ENCODE assay signal across 7 cellular contexts in genomic region chr5:14326035-14326909, GRCh38.
DNase-seq lines count a peak whose midpoint lies in the region; ATAC-seq, FAIRE-seq and TF ChIP-seq lines count a peak whose summit lies in the region.

No MANE protein-coding gene starts in this region.

- DNase-seq in H7, result peak; percentile 49
- peak; percentile 64 for DNase-seq in NCI-H69 (lab: John Stamatoyannopoulos, UW)
- DNase-seq in endothelial cell of umbilical vein (ENCODE audit: low read depth, low spot score), result peak; percentile 21
- peak in 1 of 6 donors; percentile 21 for DNase-seq in pancreas
- DNase-seq in NOMO-1 treated with dmso at 0.1 percent for 144 hours (lab: John Stamatoyannopoulos, UW; ENCODE audit: unreplicated experiment), result no peak
- DNase-seq in GM19238 (ENCODE audit: insufficient read length, low spot score), result no peak

- 55 to 56% methylated on average over 10 of the region's 10 CpGs for WGBS in pancreas, 2 donors

- no peak for TF ChIP-seq POLR2A in endothelial cell of umbilical vein (IDR thresholded peaks at IDR 0.05; ENCODE audit: low read depth, low read length)

- dilution Hi-C loops in endothelial cell of umbilical vein (cut with MboI; ENCODE audit: extremely low pct_ligation_motif_present, low sequenced_read_pairs), result no loop called here

- H4K20me1 ChIP-seq in endothelial cell of umbilical vein (replicated peaks; ENCODE audit: control insufficient read depth, extremely low read depth, insufficient read depth, low read length), result peaks cover 4% of the 10 kb centered on the region

- H3K4me1 ChIP-seq in endothelial cell of umbilical vein (ENCODE audit: control insufficient read depth, extremely low read depth, insufficient read depth, low read length) (no peaks in the 10 kb centered on the region), pancreas (no peaks in the 10 kb centered on the region)

- CTCF ChIA-PET in endothelial cell of umbilical vein (lab: Charles Lee), result interaction anchor here (0.6 to 0.9 kb wide), 2 partner anchors 25 to 174 kb away, joined by 3 read pairs; no protein-coding TSS in a partner anchor

- FAIRE-seq in endothelial cell of umbilical vein (lab: Jason Lieb, UNC), result peak; percentile 37
- FAIRE-seq in pancreas (lab: Jason Lieb, UNC), result no peak

- H3K36me3 ChIP-seq in H7 (replicated peaks; ENCODE audit: control insufficient read depth, insufficient read depth, low read length) (peaks cover 3% of the 10 kb centered on the region), endothelial cell of umbilical vein (ENCODE audit: control insufficient read depth in 2 of 2, extremely low read depth in 1 of 2, insufficient read depth in 2 of 2, low read length in 2 of 2) (peaks cover 6 to 19% of the 10 kb centered on the region in 2 experiments), pancreas (no peaks in the 10 kb centered on the region)

- intact Hi-C loops in endothelial cell of umbilical vein (cut with micrococcal nuclease) (loop anchor here (5.0 kb wide), 1 partner anchor 314 kb away; no protein-coding TSS in a partner anchor), pancreas (cut with DNase I) (no loop called here)

- H3K9ac ChIP-seq in endothelial cell of umbilical vein (replicated peaks; ENCODE audit: extremely low read depth, insufficient read depth, low read length), result no peak overlapping the region

- H3K9me1 ChIP-seq in endothelial cell of umbilical vein (replicated peaks; ENCODE audit: control insufficient read depth, extremely low read depth, insufficient read depth, low read length), result no peaks in the 10 kb centered on the region

- H2AFZ ChIP-seq in endothelial cell of umbilical vein (ENCODE audit: low read depth, low read length), result no peak overlapping the region

- TF ChIP-seq CTCF in endothelial cell of umbilical vein (IDR thresholded peaks at IDR 0.05; ENCODE audit: extremely low read depth in 1 of 2, insufficient read depth in 1 of 2, low read depth in 1 of 2, low read length in 2 of 2) (peak in 1 of 2 donors; percentile 36), pancreas (IDR thresholded peaks at IDR 0.05) (peak in 2 of 4 donors; percentile 14 to 16)

- H3K79me2 ChIP-seq in endothelial cell of umbilical vein (ENCODE audit: control insufficient read depth, insufficient read depth, low read length), result peaks cover 66% of the 10 kb centered on the region

- H3K4me3 ChIP-seq in H7 (ENCODE audit: insufficient read depth, low read depth, low read length) (no peak overlapping the region), endothelial cell of umbilical vein (replicated peaks in 1 of 3; ENCODE audit: insufficient read depth in 1 of 3, low read depth in 1 of 3, low read length in 3 of 3) (no peak overlapping the region), pancreas (no peak overlapping the region)

- peak; percentile 69 to 88 (median 80) for ATAC-seq in pancreas
- no peak for ATAC-seq in GM18861 (IDR thresholded peaks at IDR 0.05; ENCODE audit: unreplicated experiment)

- BruUV-seq in endothelial cell of umbilical vein (replicated peaks; lab: Mats Ljungman, UMichigan), result no TSS peak

- H3K27me3 ChIP-seq in H7 (ENCODE audit: control insufficient read depth, insufficient read depth, low read length), result no peaks in the 10 kb centered on the region
- H3K27me3 ChIP-seq in endothelial cell of umbilical vein (ENCODE audit: control insufficient read depth in 2 of 2, insufficient read depth in 2 of 2, low read length in 2 of 2), result no peaks in the 10 kb centered on the region
- no peaks in the 10 kb centered on the region for H3K27me3 ChIP-seq in pancreas

- POLR2A ChIA-PET in endothelial cell of umbilical vein (lab: Charles Lee), result no interaction called here

- H3K27ac ChIP-seq in endothelial cell of umbilical vein (ENCODE audit: insufficient read depth, low read depth, low read length) (no peak overlapping the region), pancreas (no peak overlapping the region)

- H3K9me3 ChIP-seq in endothelial cell of umbilical vein (replicated peaks; ENCODE audit: control insufficient read depth, insufficient read depth, low read length), result no peaks in the 10 kb centered on the region
- H3K9me3 ChIP-seq in pancreas, result no peaks in the 10 kb centered on the region

- H3K4me2 ChIP-seq in endothelial cell of umbilical vein (ENCODE audit: insufficient read depth, low read length), result no peak overlapping the region

TF ChIP-seq in endothelial cell of umbilical vein, 7 proteins besides CTCF, POLR2A, EP300 and RAD21:
- no peak for TF ChIP-seq FOS (IDR thresholded peaks at IDR 0.05; ENCODE audit: borderline replicate concordance, insufficient read depth, low read length)
- no peak for TF ChIP-seq EZH2 (IDR thresholded peaks at IDR 0.05; ENCODE audit: borderline replicate concordance, low read depth, low read length, severe bottlenecking)
- no peak for TF ChIP-seq POLR2AphosphoS5 (IDR thresholded peaks at IDR 0.05; ENCODE audit: insufficient read depth, low read depth, low read length)
- no peak for TF ChIP-seq GATA2 (IDR thresholded peaks at IDR 0.05; ENCODE audit: insufficient read depth, insufficient read length, low read depth, low read length)
- no peak for TF ChIP-seq JUN (IDR thresholded peaks at IDR 0.05; ENCODE audit: borderline replicate concordance, insufficient read depth, insufficient read length, low read depth)
- TF ChIP-seq MYC (IDR thresholded peaks at IDR 0.05; ENCODE audit: low read depth, low read length), result no peak
- TF ChIP-seq, protein P1, sequence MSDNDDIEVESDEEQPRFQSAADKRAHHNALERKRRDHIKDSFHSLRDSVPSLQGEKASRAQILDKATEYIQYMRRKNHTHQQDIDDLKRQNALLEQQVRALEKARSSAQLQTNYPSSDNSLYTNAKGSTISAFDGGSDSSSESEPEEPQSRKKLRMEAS (IDR thresholded peaks at IDR 0.05; ENCODE audit: insufficient read depth, insufficient read length), result no peak

Comparison
In these comparisons a context has a peak if more than half of its experiments do, and no peak if none do; other contexts are left out.
1. DNase-seq: peak in H7 (single experiment), NCI-H69 (single experiment) and endothelial cell of umbilical vein (single experiment); none in NOMO-1 treated with dmso at 0.1 percent for 144 hours (single experiment) and GM19238 (single experiment).